16 cellular contexts compared by ENCODE assay signal in the genomic region with DNA sequence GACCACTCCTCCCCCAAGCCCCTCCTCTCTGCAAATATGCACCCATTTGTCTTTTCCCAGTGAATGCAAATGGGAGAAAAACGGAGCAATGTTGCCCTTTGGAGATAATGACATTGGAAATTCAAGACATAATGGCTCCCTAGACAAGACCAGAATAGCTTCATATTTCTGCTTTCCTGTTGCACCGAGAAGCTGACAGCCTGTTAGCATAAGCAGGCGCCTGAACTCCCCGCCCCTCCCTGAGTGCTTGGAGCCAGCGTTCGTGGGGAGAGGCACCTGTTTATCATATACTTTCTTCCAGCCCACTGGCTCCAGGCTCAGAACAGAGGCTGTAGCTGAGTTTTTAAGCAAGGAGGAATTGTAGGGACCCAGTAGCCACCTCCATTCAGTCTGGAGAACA. TPM values are rescaled to one million over a fixed set of nuclear protein-coding genes. Genes with fewer than 3 reads are reported as not detected.
DNase-seq lines count a peak whose midpoint lies in the region; ATAC-seq and TF ChIP-seq lines count a peak whose summit lies in the region.
"Had no signal": no experiment of that assay in that cellular context is flagged by ENCODE, and none has a peak within 500 bp of the region (broad histone marks: within the 10 kb centered on the region; RNA-seq: fewer than 3 reads in every experiment).

No MANE protein-coding gene starts in this region.

- H3K27ac ChIP-seq in WERI-Rb-1: peak overlapping the region; percentile 37
- H3K27ac ChIP-seq: breast epithelium had no signal

- H3K27me3 Mint-ChIP-seq in mesothelial cell of epicardium (ENCODE audit: low read depth) (peaks cover 27% of the 10 kb centered on the region), nephron progenitor cell (ENCODE audit: low read depth, poor library complexity) (peaks cover 58% of the 10 kb centered on the region)

- peaks cover 45% of the 10 kb centered on the region for H3K4me1 ChIP-seq in BE2C
- H3K4me1 ChIP-seq: breast epithelium, Peyer's patch had no signal

- no peaks in the 10 kb centered on the region for H3K27me3 ChIP-seq in BE2C
- H3K27me3 ChIP-seq in WERI-Rb-1 (ENCODE audit: insufficient read depth, low read depth, severe bottlenecking): no peaks in the 10 kb centered on the region
- peaks cover 9% of the 10 kb centered on the region for H3K27me3 ChIP-seq in H7 (ENCODE audit: control insufficient read depth, insufficient read depth, low read length)
- H3K27me3 ChIP-seq: Peyer's patch had no signal

- DNase-seq in BE2C (peak; percentile 45), NCI-H1105 (lab: John Stamatoyannopoulos, UW) (peak; percentile 55), WERI-Rb-1 (peak; percentile 38), mesothelial cell of epicardium (ENCODE audit: low spot score in 2 of 2, unreplicated experiment in 2 of 2) (peak in 1 of 2 experiments; percentile 41), H7 (no peak), nephron progenitor cell (no peak)
- DNase-seq in stimulated activated CD4-positive, alpha-beta T cell treated with anti-CD3 and anti-CD28 coated beads, Interleukin-1b, Interleukin-23, amount 100 ng/mL, for 48 hours: no peak
- DNase-seq: activated CD4-positive, CD25-positive, alpha-beta regulatory T cell; HCEC 1CT; NCI-H187 treated with DMSO at 0.1 percent for 48 hours; SW 1271 had no signal

- TF ChIP-seq CTCF in BE2C (IDR thresholded peaks at IDR 0.05; ENCODE audit: low read depth, low read length) (no peak), WERI-Rb-1 (IDR thresholded peaks at IDR 0.05; ENCODE audit: low read depth, low read length) (no peak), mesothelial cell of epicardium (IDR thresholded peaks at IDR 0.05; ENCODE audit: unreplicated experiment) (no peak), nephron progenitor cell (IDR thresholded peaks at IDR 0.05) (no peak)

- peak overlapping the region; percentile 33 for H3K4me3 Mint-ChIP-seq in mesothelial cell of epicardium
- H3K4me3 Mint-ChIP-seq in nephron progenitor cell: no peak overlapping the region

- H3K9me3 ChIP-seq in BE2C: no peaks in the 10 kb centered on the region
- H3K9me3 ChIP-seq in WERI-Rb-1 (ENCODE audit: severe bottlenecking): no peaks in the 10 kb centered on the region
- H3K9me3 ChIP-seq: breast epithelium, Peyer's patch had no signal

- no peaks in the 10 kb centered on the region for H3K36me3 Mint-ChIP-seq in mesothelial cell of epicardium
- no peaks in the 10 kb centered on the region for H3K36me3 Mint-ChIP-seq in nephron progenitor cell (ENCODE audit: low read depth)
- H3K36me3 Mint-ChIP-seq: activated naive CD4-positive, alpha-beta T cell treated with anti-CD3 and anti-CD28 coated beads, Interleukin-2, amount 50 U/mL, for 72 hours had no signal

- ATAC-seq in GM21447 (IDR thresholded peaks at IDR 0.05; ENCODE audit: unreplicated experiment): no peak
- ATAC-seq: activated naive CD4-positive, alpha-beta T cell treated with anti-CD3 and anti-CD28 coated beads, Interleukin-2, amount 50 U/mL, for 72 hours had no signal

- H3K36me3 ChIP-seq in BE2C (no peaks in the 10 kb centered on the region), WERI-Rb-1 (no peaks in the 10 kb centered on the region), H7 (replicated peaks; ENCODE audit: control insufficient read depth, insufficient read depth, low read length) (no peaks in the 10 kb centered on the region)
- H3K36me3 ChIP-seq: breast epithelium, Peyer's patch had no signal

- H3K27ac Mint-ChIP-seq in mesothelial cell of epicardium (peak overlapping the region; percentile 29), nephron progenitor cell (no peak overlapping the region)
- H3K27ac Mint-ChIP-seq: activated naive CD4-positive, alpha-beta T cell treated with anti-CD3 and anti-CD28 coated beads, Interleukin-2, amount 50 U/mL, for 72 hours; progenitor cell of endocrine pancreas had no signal

- no peaks in the 10 kb centered on the region for H3K9me3 Mint-ChIP-seq in mesothelial cell of epicardium
- no peaks in the 10 kb centered on the region for H3K9me3 Mint-ChIP-seq in nephron progenitor cell
- H3K9me3 Mint-ChIP-seq: activated naive CD4-positive, alpha-beta T cell treated with anti-CD3 and anti-CD28 coated beads, Interleukin-2, amount 50 U/mL, for 72 hours had no signal

- peaks cover 48% of the 10 kb centered on the region for H3K4me1 Mint-ChIP-seq in mesothelial cell of epicardium
- H3K4me1 Mint-ChIP-seq in nephron progenitor cell: peaks cover 32% of the 10 kb centered on the region

- H3K4me3 ChIP-seq in BE2C (ENCODE audit: low read depth, low read length): 0 out of 2 replicates have a peak overlapping the region, but pooled peaks have one; percentile 4
- peak overlapping the region; percentile 36 for H3K4me3 ChIP-seq in WERI-Rb-1 (ENCODE audit: low read depth, low read length)
- H3K4me3 ChIP-seq in H7 (ENCODE audit: insufficient read depth, low read depth, low read length): no peak overlapping the region
- H3K4me3 ChIP-seq: breast epithelium, Peyer's patch had no signal

RNA-seq across cellular contexts. Expression of a gene that starts 6.1 kb away (rescaled TPM):
- 242 TPM for polyA plus RNA-seq in BE2C (2012; ENCODE audit: insufficient read depth, insufficient read length, low read depth)
- 114 to 125 TPM (median 116 TPM) in 3 replicates for total RNA-seq in mesothelial cell of epicardium
- 17.8 and 32.8 TPM in 2 replicates for total RNA-seq in H7 (2014; rRNA removed; shearing (Covaris generic))

RNA-seq across cellular contexts. Expression of a gene that starts 46.7 kb away (rescaled TPM):
- not detected for polyA plus RNA-seq in BE2C (2012; ENCODE audit: insufficient read depth, insufficient read length, low read depth)
- total RNA-seq in mesothelial cell of epicardium: 10.4 to 11.3 TPM (median 10.9 TPM) in 3 replicates
- total RNA-seq in H7 (2014; rRNA removed; shearing (Covaris generic)): 0.31 TPM in 1 of 2 replicates, not detected in the other
- total RNA-seq: Peyer's patch had no signal

RNA-seq across cellular contexts. Expression of a gene that starts 58.0 kb away (rescaled TPM):
- polyA plus RNA-seq in BE2C (2012; ENCODE audit: insufficient read depth, insufficient read length, low read depth): 0.77 TPM
- 5.7 to 7.1 TPM (median 6.3 TPM) in 3 replicates for total RNA-seq in mesothelial cell of epicardium
- total RNA-seq in H7 (2014; rRNA removed; shearing (Covaris generic)): 0.07 and 0.66 TPM in 2 replicates

Comparison
In these comparisons a context has a peak if more than half of its experiments do, and no peak if none do; other contexts are left out.
1. DNase-seq: peak in BE2C (single experiment), NCI-H1105 (single experiment) and WERI-Rb-1 (single experiment); none in stimulated activated CD4-positive, alpha-beta T cell treated with anti-CD3 and anti-CD28 coated beads, Interleukin-1b, Interleukin-23, amount 100 ng/mL, for 48 hours (single experiment), H7 (single experiment) and nephron progenitor cell (single experiment).